ENCODE assay signal across 12 cellular contexts in genomic region chr3:98531622-98532274, GRCh38. TPM values are rescaled to one million over a fixed set of nuclear protein-coding genes. Genes with fewer than 3 reads are reported as not detected.
DNase-seq lines count a peak whose midpoint lies in the region; ATAC-seq and TF ChIP-seq lines count a peak whose summit lies in the region.
"Had no signal": no experiment of that assay in that cellular context is flagged by ENCODE, and none has a peak within 500 bp of the region (broad histone marks: within the 10 kb centered on the region; RNA-seq: fewer than 3 reads in every experiment).

Gene GPR15 (plus strand): TSS chr3:98531978. CDS start chr3:98532034, 56 bp downstream.

- H3K27me3 ChIP-seq in H7 (ENCODE audit: control insufficient read depth, insufficient read depth, low read length) = no peaks in the 10 kb centered on the region
- H3K27me3 ChIP-seq in heart left ventricle = peaks cover 0 to 7% (median 0%) of the 10 kb centered on the region in 9 donors
- H3K27me3 ChIP-seq: right atrium auricular region had no signal

- no peaks in the 10 kb centered on the region for H3K9me3 Mint-ChIP-seq in natural killer cell treated with Interleukin-12 subunit alpha and Interleukin-12 subunit beta and Interleukin-15 and Interleukin-18, amount 100 ng/mL, for 72 hours
- H3K9me3 Mint-ChIP-seq in natural killer cell = no peaks in the 10 kb centered on the region

- no peaks in the 10 kb centered on the region for H3K4me1 ChIP-seq in heart left ventricle
- H3K4me1 ChIP-seq: right atrium auricular region had no signal

- intact Hi-C loops in natural killer cell (cut with micrococcal nuclease) (no loop called here), heart left ventricle (cut with DNase I) (no loop called here)

- no peak for DNase-seq in natural killer cell treated with Interleukin-12 subunit alpha and Interleukin-12 subunit beta and Interleukin-15 and Interleukin-18, amount 100 ng/mL, for 72 hours (ENCODE audit: low spot score)
- DNase-seq in natural killer cell = no peak
- no peak for DNase-seq in T-helper 17 cell
- DNase-seq in caudate nucleus (lab: John Stamatoyannopoulos, UW) = no peak
- no peak for DNase-seq in H7
- no peak for DNase-seq in DMS153 treated with DMSO at 0.1 percent for 48 hours (lab: John Stamatoyannopoulos, UW; ENCODE audit: unreplicated experiment)
- no peak for DNase-seq in heart left ventricle
- DNase-seq: MM.1S; stimulated activated naive CD4-positive, alpha-beta T cell had no signal

- H3K4me3 ChIP-seq in H7 (ENCODE audit: insufficient read depth, low read depth, low read length) = no peak within 1 kb of the TSS
- H3K4me3 ChIP-seq in heart left ventricle = no peak within 1 kb of the TSS
- H3K4me3 ChIP-seq: right atrium auricular region had no signal

- H3K27ac ChIP-seq in caudate nucleus (ENCODE audit: low read depth, low read length) (no peak within 1 kb of the TSS), heart left ventricle (no peak within 1 kb of the TSS)
- H3K27ac ChIP-seq: right atrium auricular region had no signal

- ATAC-seq in natural killer cell treated with Interleukin-12 subunit alpha and Interleukin-12 subunit beta and Interleukin-15 and Interleukin-18, amount 100 ng/mL, for 72 hours = no peak
- ATAC-seq in natural killer cell = no peak
- ATAC-seq in HG02759 (IDR thresholded peaks at IDR 0.05; ENCODE audit: unreplicated experiment) = peak; percentile 25
- ATAC-seq in T-helper 17 cell = peak; percentile 79
- no peak for ATAC-seq in heart left ventricle

- TF ChIP-seq CTCF in natural killer cell (IDR thresholded peaks at IDR 0.05) = no peak
- TF ChIP-seq CTCF in heart left ventricle (IDR thresholded peaks at IDR 0.05) = no peak

- H3K36me3 ChIP-seq in H7 (replicated peaks; ENCODE audit: control insufficient read depth, insufficient read depth, low read length) = no peaks in the 10 kb centered on the region
- H3K36me3 ChIP-seq in heart left ventricle = no peaks in the 10 kb centered on the region
- H3K36me3 ChIP-seq: right atrium auricular region had no signal

- H3K4me1 Mint-ChIP-seq in natural killer cell treated with Interleukin-12 subunit alpha and Interleukin-12 subunit beta and Interleukin-15 and Interleukin-18, amount 100 ng/mL, for 72 hours (ENCODE audit: low read depth in 2 of 2) = peaks cover 2 to 31% of the 10 kb centered on the region in 2 donors
- H3K4me1 Mint-ChIP-seq in natural killer cell (no peaks in the 10 kb centered on the region), T-helper 17 cell (peaks cover 10% of the 10 kb centered on the region)

- 72 to 75% (median 73%) methylated on average over 7 of the region's 7 CpGs for WGBS in heart left ventricle, 4 donors

- H3K36me3 Mint-ChIP-seq in natural killer cell treated with Interleukin-12 subunit alpha and Interleukin-12 subunit beta and Interleukin-15 and Interleukin-18, amount 100 ng/mL, for 72 hours = peaks cover 6% of the 10 kb centered on the region
- H3K36me3 Mint-ChIP-seq in natural killer cell (no peaks in the 10 kb centered on the region), T-helper 17 cell (ENCODE audit: low read depth) (no peaks in the 10 kb centered on the region)

- H3K4me3 Mint-ChIP-seq in natural killer cell treated with Interleukin-12 subunit alpha and Interleukin-12 subunit beta and Interleukin-15 and Interleukin-18, amount 100 ng/mL, for 72 hours = peak within 1 kb of the TSS; percentile 55
- H3K4me3 Mint-ChIP-seq in natural killer cell (no peak within 1 kb of the TSS), T-helper 17 cell (peak within 1 kb of the TSS; percentile 82)

- TF ChIP-seq POLR2A in heart left ventricle (IDR thresholded peaks at IDR 0.05) = no peak

- H3K9me3 ChIP-seq in T-helper 17 cell (ENCODE audit: control insufficient read depth, low read length, poor library complexity, severe bottlenecking) (no peaks in the 10 kb centered on the region), heart left ventricle (no peaks in the 10 kb centered on the region)
- H3K9me3 ChIP-seq: right atrium auricular region had no signal

- H3K27ac Mint-ChIP-seq in natural killer cell treated with Interleukin-12 subunit alpha and Interleukin-12 subunit beta and Interleukin-15 and Interleukin-18, amount 100 ng/mL, for 72 hours = peak within 1 kb of the TSS; percentile 39 to 67
- H3K27ac Mint-ChIP-seq in natural killer cell = no peak within 1 kb of the TSS
- peak within 1 kb of the TSS; percentile 80 for H3K27ac Mint-ChIP-seq in T-helper 17 cell

- H3K27me3 Mint-ChIP-seq in natural killer cell treated with Interleukin-12 subunit alpha and Interleukin-12 subunit beta and Interleukin-15 and Interleukin-18, amount 100 ng/mL, for 72 hours = no peaks in the 10 kb centered on the region
- H3K27me3 Mint-ChIP-seq in natural killer cell (ENCODE audit: low read depth in 2 of 2) (no peaks in the 10 kb centered on the region), T-helper 17 cell (no peaks in the 10 kb centered on the region)

RNA-seq across cellular contexts. Expression of gene GPR15, which starts in this region (rescaled TPM):
- total RNA-seq in natural killer cell treated with Interleukin-12 subunit alpha and Interleukin-12 subunit beta and Interleukin-15 and Interleukin-18, amount 100 ng/mL, for 72 hours = 10 to 100 TPM in 1 of 2 donors, 1 to 10 TPM in 1; 1.4 to 13.2 TPM
- 10 to 100 TPM in 1 of 3 donors, 1 to 10 TPM in 1, under 1 TPM in 1; 0.97 to 32.8 (median 1.5) TPM for total RNA-seq in natural killer cell
- 100 to 1,000 TPM in 1 of 2 donors, 10 to 100 TPM in 1; 43.2 to 181 TPM for total RNA-seq in T-helper 17 cell
- not detected in 2 replicates for total RNA-seq in H7 (2014; rRNA removed; shearing (Covaris generic))
- total RNA-seq in heart left ventricle = not detected
- polyA plus RNA-seq in heart left ventricle = not detected
- total RNA-seq: dermis microvascular lymphatic vessel endothelial cell, right atrium auricular region had no signal

Comparison
In these comparisons a context has a peak if more than half of its experiments do, and no peak if none do; other contexts are left out.
1. H3K27ac Mint-ChIP-seq: peak in natural killer cell treated with Interleukin-12 subunit alpha and Interleukin-12 subunit beta and Interleukin-15 and Interleukin-18, amount 100 ng/mL, for 72 hours (2 of 2) and T-helper 17 cell (single experiment); none in natural killer cell (0 of 2).
2. ATAC-seq: peak in HG02759 (single experiment) and T-helper 17 cell (single experiment); none in natural killer cell treated with Interleukin-12 subunit alpha and Interleukin-12 subunit beta and Interleukin-15 and Interleukin-18, amount 100 ng/mL, for 72 hours (0 of 2), natural killer cell (0 of 3) and heart left ventricle (0 of 4).